In the genomic region with DNA sequence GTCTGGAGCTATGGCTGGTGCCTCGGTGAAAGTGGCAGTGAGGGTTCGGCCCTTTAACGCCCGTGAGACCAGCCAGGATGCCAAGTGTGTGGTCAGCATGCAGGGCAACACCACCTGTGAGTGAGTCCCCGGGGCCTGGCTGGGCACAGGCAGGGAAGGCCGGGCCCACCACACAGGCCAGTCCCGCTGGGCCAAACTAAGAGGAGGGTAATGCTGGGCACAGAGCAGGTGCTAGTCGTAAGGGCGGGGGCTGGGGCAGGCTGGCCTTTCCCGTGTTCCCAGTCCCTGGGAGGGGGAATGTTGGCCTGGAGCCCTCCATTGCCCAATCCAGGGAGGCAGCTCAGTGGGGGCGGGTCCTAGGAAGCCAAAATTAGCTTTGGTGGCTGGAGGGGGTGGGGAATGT, we compare ENCODE assay signal across 12 cellular contexts. TPM values are rescaled to one million over a fixed set of nuclear protein-coding genes. Genes with fewer than 3 reads are reported as not detected.
DNase-seq lines count a peak whose midpoint lies in the region; ATAC-seq and TF ChIP-seq lines count a peak whose summit lies in the region.
"Had no signal": no experiment of that assay in that cellular context is flagged by ENCODE, and none has a peak within 500 bp of the region (broad histone marks: within the 10 kb centered on the region; RNA-seq: fewer than 3 reads in every experiment).

No MANE protein-coding gene starts in this region.

- no peak overlapping the region for H2BK5ac ChIP-seq in trophoblast cell (ENCODE audit: low read depth, low read length, poor library complexity)

- H3K36me3 Mint-ChIP-seq in WTC11 (peaks cover 39% of the 10 kb centered on the region), CD14-positive monocyte (peaks cover 51 to 54% of the 10 kb centered on the region in 2 donors)

- no peak overlapping the region for H2BK120ac ChIP-seq in trophoblast cell (ENCODE audit: insufficient read depth, low read length, poor library complexity)

- no peak overlapping the region for H2AFZ ChIP-seq in trophoblast cell (ENCODE audit: insufficient read depth, low read length, poor library complexity)

- H3K36me3 ChIP-seq in trophoblast cell (ENCODE audit: control insufficient read depth in 1 of 2, insufficient read depth in 2 of 2, low read length in 2 of 2), result peaks cover 45 to 48% of the 10 kb centered on the region in 2 experiments

- no peak overlapping the region for H4K8ac ChIP-seq in trophoblast cell (ENCODE audit: low read depth, low read length)

- intact Hi-C loops in left ventricle myocardium superior (cut with micrococcal nuclease) (no loop called here), CD14-positive monocyte (cut with micrococcal nuclease) (no loop called here)

- no peak overlapping the region for H3K4me3 Mint-ChIP-seq in WTC11
- H3K4me3 Mint-ChIP-seq in CD14-positive monocyte, result no peak overlapping the region

- CTCF ChIA-PET in WTC11 (lab: Charles Lee), result interaction anchor here (1.4 to 1.6 kb wide), 2 partner anchors 12 to 122 kb away, joined by 3 to 4 read pairs; a partner anchor contains a TSS

- peak overlapping the region; percentile 100 for H3K4me3 ChIP-seq in AG09309 (ENCODE audit: control insufficient read depth, low read depth, low read length)
- H3K4me3 ChIP-seq in trophoblast cell (ENCODE audit: low read depth, low read length), result no peak overlapping the region

- no peak overlapping the region for H4K12ac ChIP-seq in trophoblast cell (ENCODE audit: low read depth, low read length)

- DNase-seq in AG09309 (ENCODE audit: low read depth) (no peak), WTC11 (ENCODE audit: low spot score) (peak; percentile 22), left ventricle myocardium superior (peak; percentile 93), trophoblast cell (no peak), NCI-H1436 (lab: John Stamatoyannopoulos, UW) (no peak), NCI-H748 treated with DMSO at 0.1 percent for 48 hours (lab: John Stamatoyannopoulos, UW) (no peak), CD14-positive monocyte (ENCODE audit: low spot score) (no peak)
- no peak for DNase-seq in stimulated activated naive CD4-positive, alpha-beta T cell treated with Interleukin-2 at 50 U/mL for 16 hours (lab: John Stamatoyannopoulos, UW)
- DNase-seq: activated B cell treated with CpG ODN at 0.5 μM for 24 hours, PC-3 had no signal

- no peak overlapping the region for H3K14ac ChIP-seq in trophoblast cell (ENCODE audit: low read length)

- TF ChIP-seq CTCF in AG09309 (IDR thresholded peaks at IDR 0.05; ENCODE audit: control insufficient read depth, insufficient read depth, low read depth, low read length, missing control alignments) (no peak), WTC11 (IDR thresholded peaks at IDR 0.05) (no peak), CD14-positive monocyte (IDR thresholded peaks at IDR 0.05) (no peak)

- H3K79me1 ChIP-seq in trophoblast cell (ENCODE audit: low read length), result peaks cover 14% of the 10 kb centered on the region

- peaks cover 16% of the 10 kb centered on the region for H3K79me2 ChIP-seq in trophoblast cell (ENCODE audit: control insufficient read depth, insufficient read depth, low read length, poor library complexity)

- H3K27me3 ChIP-seq in trophoblast cell (ENCODE audit: insufficient read depth, low read length), result no peaks in the 10 kb centered on the region

- POLR2A ChIA-PET in WTC11 (lab: Charles Lee), result no interaction called here

- H3K18ac ChIP-seq in trophoblast cell (ENCODE audit: low read length), result peak overlapping the region; percentile 14

- H3K27ac Mint-ChIP-seq in WTC11 (0 out of 2 replicates have a peak overlapping the region, but pooled peaks have one; percentile 20), CD14-positive monocyte (no peak overlapping the region)
- H3K27ac Mint-ChIP-seq: activated naive CD8-positive, alpha-beta T cell had no signal

- no peak overlapping the region for H3K4me2 ChIP-seq in trophoblast cell (ENCODE audit: low read length)

- H3K4me1 ChIP-seq in trophoblast cell (ENCODE audit: control insufficient read depth in 1 of 2, insufficient read depth in 2 of 2, low read length in 2 of 2), result peaks cover 14 to 16% of the 10 kb centered on the region in 2 experiments

- H3K27me3 Mint-ChIP-seq in WTC11 (ENCODE audit: low read depth), result peaks cover 10% of the 10 kb centered on the region
- peaks cover 16 to 25% (median 17%) of the 10 kb centered on the region in 3 donors for H3K27me3 Mint-ChIP-seq in CD14-positive monocyte (ENCODE audit: low read depth in 3 of 3)
- H3K27me3 Mint-ChIP-seq: activated B cell treated with CpG ODN at 0.5 μM for 24 hours; activated naive CD8-positive, alpha-beta T cell had no signal

- H3K9me3 Mint-ChIP-seq in WTC11, result no peaks in the 10 kb centered on the region
- peaks cover 0 to 2% (median 0%) of the 10 kb centered on the region in 7 donors for H3K9me3 Mint-ChIP-seq in CD14-positive monocyte
- H3K9me3 Mint-ChIP-seq: activated B cell treated with CpG ODN at 0.5 μM for 24 hours had no signal

- no peak overlapping the region for H2BK12ac ChIP-seq in trophoblast cell (ENCODE audit: low read length)

- no peak overlapping the region for H3K23ac ChIP-seq in trophoblast cell (ENCODE audit: low read length)

- no peak overlapping the region for H4K91ac ChIP-seq in trophoblast cell (ENCODE audit: low read depth, low read length)

- H2AK5ac ChIP-seq in trophoblast cell (ENCODE audit: low read length), result no peak overlapping the region

- ATAC-seq in WTC11, result no peak
- ATAC-seq in left ventricle myocardium superior, result peak; percentile 73
- ATAC-seq: PC-3 had no signal

- H3K4me1 Mint-ChIP-seq in WTC11 (peaks cover 16% of the 10 kb centered on the region), CD14-positive monocyte (peaks cover 29% of the 10 kb centered on the region)

- H3K27ac ChIP-seq in trophoblast cell (ENCODE audit: low read depth, low read length), result no peak overlapping the region

- H3K9ac ChIP-seq in trophoblast cell (ENCODE audit: low read length), result no peak overlapping the region

- H3K9me3 ChIP-seq in trophoblast cell (ENCODE audit: insufficient read depth, low read depth, low read length), result peaks cover 1% of the 10 kb centered on the region

- WGBS in trophoblast cell (ENCODE audit: extremely low coverage, insufficient coverage, insufficient read length), result no CpG with 5 or more reads among the region's 11 CpGs

- H3K4ac ChIP-seq in trophoblast cell (ENCODE audit: low read depth, low read length), result no peak overlapping the region

TF ChIP-seq in WTC11, 78 proteins besides CTCF, POLR2A, EP300 and RAD21:
- TF ChIP-seq, protein P1, sequence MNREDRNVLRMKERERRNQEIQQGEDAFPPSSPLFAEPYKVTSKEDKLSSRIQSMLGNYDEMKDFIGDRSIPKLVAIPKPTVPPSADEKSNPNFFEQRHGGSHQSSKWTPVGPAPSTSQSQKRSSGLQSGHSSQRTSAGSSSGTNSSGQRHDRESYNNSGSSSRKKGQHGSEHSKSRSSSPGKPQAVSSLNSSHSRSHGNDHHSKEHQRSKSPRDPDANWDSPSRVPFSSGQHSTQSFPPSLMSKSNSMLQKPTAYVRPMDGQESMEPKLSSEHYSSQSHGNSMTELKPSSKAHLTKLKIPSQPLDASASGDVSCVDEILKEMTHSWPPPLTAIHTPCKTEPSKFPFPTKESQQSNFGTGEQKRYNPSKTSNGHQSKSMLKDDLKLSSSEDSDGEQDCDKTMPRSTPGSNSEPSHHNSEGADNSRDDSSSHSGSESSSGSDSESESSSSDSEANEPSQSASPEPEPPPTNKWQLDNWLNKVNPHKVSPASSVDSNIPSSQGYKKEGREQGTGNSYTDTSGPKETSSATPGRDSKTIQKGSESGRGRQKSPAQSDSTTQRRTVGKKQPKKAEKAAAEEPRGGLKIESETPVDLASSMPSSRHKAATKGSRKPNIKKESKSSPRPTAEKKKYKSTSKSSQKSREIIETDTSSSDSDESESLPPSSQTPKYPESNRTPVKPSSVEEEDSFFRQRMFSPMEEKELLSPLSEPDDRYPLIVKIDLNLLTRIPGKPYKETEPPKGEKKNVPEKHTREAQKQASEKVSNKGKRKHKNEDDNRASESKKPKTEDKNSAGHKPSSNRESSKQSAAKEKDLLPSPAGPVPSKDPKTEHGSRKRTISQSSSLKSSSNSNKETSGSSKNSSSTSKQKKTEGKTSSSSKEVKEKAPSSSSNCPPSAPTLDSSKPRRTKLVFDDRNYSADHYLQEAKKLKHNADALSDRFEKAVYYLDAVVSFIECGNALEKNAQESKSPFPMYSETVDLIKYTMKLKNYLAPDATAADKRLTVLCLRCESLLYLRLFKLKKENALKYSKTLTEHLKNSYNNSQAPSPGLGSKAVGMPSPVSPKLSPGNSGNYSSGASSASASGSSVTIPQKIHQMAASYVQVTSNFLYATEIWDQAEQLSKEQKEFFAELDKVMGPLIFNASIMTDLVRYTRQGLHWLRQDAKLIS (CRISPR knock-in tag; IDR thresholded peaks at IDR 0.05; ENCODE audit: borderline replicate concordance), result no peak
- no peak for TF ChIP-seq NR2C2 (CRISPR knock-in tag; IDR thresholded peaks at IDR 0.05)
- TF ChIP-seq, protein P2, sequence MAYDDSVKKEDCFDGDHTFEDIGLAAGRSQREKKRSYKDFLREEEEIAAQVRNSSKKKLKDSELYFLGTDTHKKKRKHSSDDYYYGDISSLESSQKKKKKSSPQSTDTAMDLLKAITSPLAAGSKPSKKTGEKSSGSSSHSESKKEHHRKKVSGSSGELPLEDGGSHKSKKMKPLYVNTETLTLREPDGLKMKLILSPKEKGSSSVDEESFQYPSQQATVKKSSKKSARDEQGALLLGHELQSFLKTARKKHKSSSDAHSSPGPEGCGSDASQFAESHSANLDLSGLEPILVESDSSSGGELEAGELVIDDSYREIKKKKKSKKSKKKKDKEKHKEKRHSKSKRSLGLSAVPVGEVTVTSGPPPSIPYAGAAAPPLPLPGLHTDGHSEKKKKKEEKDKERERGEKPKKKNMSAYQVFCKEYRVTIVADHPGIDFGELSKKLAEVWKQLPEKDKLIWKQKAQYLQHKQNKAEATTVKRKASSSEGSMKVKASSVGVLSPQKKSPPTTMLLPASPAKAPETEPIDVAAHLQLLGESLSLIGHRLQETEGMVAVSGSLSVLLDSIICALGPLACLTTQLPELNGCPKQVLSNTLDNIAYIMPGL (CRISPR knock-in tag; IDR thresholded peaks at IDR 0.05), result no peak
TF ChIP-seq in WTC11: peak in this region for 0.

RNA-seq across cellular contexts. Expression of a gene that starts 2.5 kb away (rescaled TPM):
- total RNA-seq in WTC11 (2021) (112 to 130 TPM (median 115 TPM) in 3 replicates), left ventricle myocardium superior (747 TPM)
- 34.8 and 36.6 TPM in 2 replicates for polyA plus RNA-seq in trophoblast cell (2013)
- polyA plus RNA-seq in CD14-positive monocyte, result 1 to 10 TPM; 3.6 to 3.9 TPM

RNA-seq across cellular contexts. Expression of a gene that starts 2.9 kb away (rescaled TPM):
- 0.61 to 1.1 TPM (median 1.1 TPM) in 3 replicates for total RNA-seq in WTC11 (2021)
- total RNA-seq in left ventricle myocardium superior, result 3.2 TPM
- 0.55 and 0.56 TPM in 2 replicates for polyA plus RNA-seq in trophoblast cell (2013)
- under 1 TPM; 0.38 to 0.44 TPM for polyA plus RNA-seq in CD14-positive monocyte
- total RNA-seq: mononuclear cell, PC-3 had no signal

RNA-seq across cellular contexts. Expression of a gene that starts 12.8 kb away (rescaled TPM):
- total RNA-seq in WTC11 (2021) (9.2 to 14.2 TPM (median 12.3 TPM) in 3 replicates), left ventricle myocardium superior (35.9 TPM)
- polyA plus RNA-seq in trophoblast cell (2013), result 38.3 and 39.7 TPM in 2 replicates
- 1 to 10 TPM; 7.1 to 7.6 TPM for polyA plus RNA-seq in CD14-positive monocyte

RNA-seq across cellular contexts. Expression of a gene that starts 32.6 kb away (rescaled TPM):
- total RNA-seq in WTC11 (2021) (97.3 to 103 TPM (median 101 TPM) in 3 replicates), left ventricle myocardium superior (151 TPM)
- polyA plus RNA-seq in trophoblast cell (2013), result 59.1 and 62.6 TPM in 2 replicates
- polyA plus RNA-seq in CD14-positive monocyte, result 10 to 100 TPM; 85.1 to 96.7 TPM

RNA-seq across cellular contexts. Expression of a gene that starts 35.0 kb away (rescaled TPM):
- total RNA-seq in WTC11 (2021) (0.78 to 1.1 TPM (median 0.99 TPM) in 3 replicates), left ventricle myocardium superior (not detected)
- 0.82 and 0.86 TPM in 2 replicates for polyA plus RNA-seq in trophoblast cell (2013)
- not detected for polyA plus RNA-seq in CD14-positive monocyte
- total RNA-seq: mononuclear cell, PC-3 had no signal

Comparison
In these comparisons a context has a peak if more than half of its experiments do, and no peak if none do; other contexts are left out.
1. DNase-seq: peak in WTC11 (single experiment) and left ventricle myocardium superior (single experiment); none in AG09309 (single experiment), trophoblast cell (0 of 2), stimulated activated naive CD4-positive, alpha-beta T cell treated with Interleukin-2 at 50 U/mL for 16 hours (single experiment), NCI-H1436 (single experiment), NCI-H748 treated with DMSO at 0.1 percent for 48 hours (single experiment) and CD14-positive monocyte (single experiment).